In the genomic region with DNA sequence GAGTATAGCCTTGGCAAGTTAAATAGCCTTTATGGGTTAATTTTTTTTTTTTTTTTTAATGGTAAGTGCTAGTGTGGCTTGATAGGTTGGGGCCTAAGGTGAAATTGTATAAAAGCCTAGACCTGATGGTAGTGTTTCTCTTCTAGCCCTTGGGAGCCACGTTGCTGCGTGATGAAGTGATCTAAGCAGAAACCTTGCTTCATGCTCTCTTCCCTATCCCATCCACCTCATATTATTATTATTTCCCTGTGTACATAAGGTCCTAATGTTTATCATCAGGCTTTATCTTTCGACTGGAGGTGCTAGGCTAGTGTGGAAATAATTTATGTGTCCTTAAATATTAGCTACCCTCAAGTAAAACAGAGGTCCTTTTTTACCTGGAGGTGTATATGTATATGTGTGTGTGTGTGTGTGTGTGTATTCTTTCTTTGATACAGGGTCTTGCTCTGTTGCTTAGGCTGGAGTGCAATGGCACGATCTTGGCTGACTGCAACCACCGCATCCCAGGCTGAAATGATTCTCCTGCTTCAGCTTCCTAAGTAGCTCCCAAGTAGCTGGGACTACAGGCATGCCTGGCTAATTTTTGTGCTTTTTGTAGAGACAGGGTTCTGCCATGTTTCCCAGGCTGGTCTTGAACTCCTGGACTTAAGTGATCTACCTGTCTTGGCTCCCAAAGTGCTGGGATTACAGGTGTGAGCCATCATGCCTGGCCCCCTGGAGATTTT, we compare ENCODE assay signal across 15 cellular contexts. TPM values are rescaled to one million over a fixed set of nuclear protein-coding genes. Genes with fewer than 3 reads are reported as not detected.
DNase-seq lines count a peak whose midpoint lies in the region; ATAC-seq and TF ChIP-seq lines count a peak whose summit lies in the region.
"Had no signal": no experiment of that assay in that cellular context is flagged by ENCODE, and none has a peak within 500 bp of the region (broad histone marks: within the 10 kb centered on the region; RNA-seq: fewer than 3 reads in every experiment).

No MANE protein-coding gene starts in this region.

- H3F3A ChIP-seq in Loucy (ENCODE audit: low read depth) = no peaks in the 10 kb centered on the region

- no peak overlapping the region for H3K27ac Mint-ChIP-seq in Calu3 (ENCODE audit: unreplicated experiment)
- H3K27ac Mint-ChIP-seq: activated CD4-positive, alpha-beta T cell treated with anti-CD3 and anti-CD28 coated beads, Interleukin-2, amount 10 ng/mL, durations not matched to agents 7 days and 5 days; stimulated activated effector memory CD8-positive, alpha-beta T cell treated with anti-CD3 and anti-CD28 coated beads, Interleukin-12 subunit alpha, Interleukin-12 subunit beta, amount 100 ng/mL, for 72 hours had no signal

- peak overlapping the region; percentile 77 for H3K9ac ChIP-seq in Loucy (ENCODE audit: low read depth, low read length, poor library complexity, severe bottlenecking)
- H3K9ac ChIP-seq in mucosa of stomach (ENCODE audit: low read length) = peak overlapping the region; percentile 99

- peak overlapping the region; percentile 76 for H3K4me2 ChIP-seq in Loucy (ENCODE audit: low read depth, low read length, poor library complexity, severe bottlenecking)

- H3K36me3 Mint-ChIP-seq in Calu3 (ENCODE audit: insufficient read depth, unreplicated experiment) = peaks cover 18% of the 10 kb centered on the region

- intact Hi-C loops in Calu3 (cut with micrococcal nuclease; ENCODE audit: unreplicated experiment) = loop anchor here (2.0 to 5.0 kb wide), 2 partner anchors 15 to 57 kb away; no protein-coding TSS in a partner anchor

- no peak for TF ChIP-seq CTCF in AG09309 (IDR thresholded peaks at IDR 0.05; ENCODE audit: control insufficient read depth, insufficient read depth, low read depth, low read length, missing control alignments)
- TF ChIP-seq CTCF in Loucy (conservative IDR thresholded peaks at IDR 0.05; ENCODE audit: low read length) = no peak
- TF ChIP-seq CTCF in choroid plexus epithelial cell (conservative IDR thresholded peaks at IDR 0.05; ENCODE audit: low read depth, low read length) = no peak
- no peak for TF ChIP-seq CTCF in Calu3 (IDR thresholded peaks at IDR 0.05; ENCODE audit: unreplicated experiment)

- H3K4me1 Mint-ChIP-seq in Calu3 (ENCODE audit: low read depth, unreplicated experiment) = peaks cover 16% of the 10 kb centered on the region

- H3K79me2 ChIP-seq in Loucy (ENCODE audit: insufficient read depth, low read length) = peaks cover 81% of the 10 kb centered on the region

- no peak overlapping the region for H2AFZ ChIP-seq in Loucy (ENCODE audit: low read length)

- H3K9me3 ChIP-seq in Loucy (ENCODE audit: insufficient read depth, low read depth, low read length) (no peaks in the 10 kb centered on the region), mucosa of stomach (ENCODE audit: control insufficient read depth, low read length) (no peaks in the 10 kb centered on the region)
- H3K9me3 ChIP-seq: gastrocnemius medialis had no signal

- H3K9me3 Mint-ChIP-seq in Calu3 (ENCODE audit: low read depth, unreplicated experiment) = no peaks in the 10 kb centered on the region
- H3K9me3 Mint-ChIP-seq: activated CD4-positive, alpha-beta T cell treated with anti-CD3 and anti-CD28 coated beads, Interleukin-2, amount 10 ng/mL, durations not matched to agents 7 days and 5 days; stimulated activated effector memory CD8-positive, alpha-beta T cell treated with anti-CD3 and anti-CD28 coated beads, Interleukin-12 subunit alpha, Interleukin-12 subunit beta, amount 100 ng/mL, for 72 hours had no signal

- no peak for ATAC-seq in HG03460 (IDR thresholded peaks at IDR 0.05; ENCODE audit: unreplicated experiment)
- no peak for ATAC-seq in GM18870 (IDR thresholded peaks at IDR 0.05; ENCODE audit: unreplicated experiment)
- ATAC-seq: gastrocnemius medialis; left lobe of liver; stimulated activated effector memory CD8-positive, alpha-beta T cell treated with anti-CD3 and anti-CD28 coated beads, Interleukin-12 subunit alpha, Interleukin-12 subunit beta, amount 100 ng/mL, for 72 hours had no signal

- H3K27me3 ChIP-seq in Loucy (ENCODE audit: insufficient read depth, low read length, poor library complexity, severe bottlenecking) = no peaks in the 10 kb centered on the region
- H3K27me3 ChIP-seq in mucosa of stomach (ENCODE audit: control insufficient read depth, insufficient read depth, low read length) = no peaks in the 10 kb centered on the region
- H3K27me3 ChIP-seq: gastrocnemius medialis had no signal

- DNase-seq in AG09309 (ENCODE audit: low read depth) (no peak), choroid plexus epithelial cell (ENCODE audit: low read depth) (no peak), Calu3 (no peak), COLO829 (ENCODE audit: low spot score) (no peak)
- DNase-seq: activated CD4-positive, alpha-beta T cell treated with anti-CD3 and anti-CD28 coated beads, Interleukin-2, amount 10 ng/mL, durations not matched to agents 7 days and 5 days; activated gamma-delta T cell treated with Interleukin-2 at 50 U/mL for 16 hours; gastrocnemius medialis; NCI-H1105; stimulated activated CD4-positive, alpha-beta T cell treated with anti-CD3 and anti-CD28 coated beads, Interleukin-1b, Interleukin-23, amount 100 ng/mL, for 48 hours had no signal

- CTCF ChIA-PET in Calu3 (lab: Charles Lee) = no interaction called here

- H3K27me3 Mint-ChIP-seq in Calu3 (ENCODE audit: unreplicated experiment) = no peaks in the 10 kb centered on the region
- H3K27me3 Mint-ChIP-seq: activated CD4-positive, alpha-beta T cell treated with anti-CD3 and anti-CD28 coated beads, Interleukin-2, amount 10 ng/mL, durations not matched to agents 7 days and 5 days had no signal

- H3K4me1 ChIP-seq in Loucy (ENCODE audit: insufficient read depth, low read length, poor library complexity, severe bottlenecking) (peaks cover 54% of the 10 kb centered on the region), mucosa of stomach (ENCODE audit: control insufficient read depth, insufficient read depth, low read length) (peaks cover 42% of the 10 kb centered on the region)

- H3K4me3 Mint-ChIP-seq in Calu3 (ENCODE audit: low read depth, unreplicated experiment) = no peak overlapping the region
- H3K4me3 Mint-ChIP-seq: activated CD4-positive, alpha-beta T cell treated with anti-CD3 and anti-CD28 coated beads, Interleukin-2, amount 10 ng/mL, durations not matched to agents 7 days and 5 days; stimulated activated effector memory CD8-positive, alpha-beta T cell treated with anti-CD3 and anti-CD28 coated beads, Interleukin-12 subunit alpha, Interleukin-12 subunit beta, amount 100 ng/mL, for 72 hours had no signal

- H4K20me1 ChIP-seq in Loucy (ENCODE audit: insufficient read depth, low read length, poor library complexity, severe bottlenecking) = peaks cover 46% of the 10 kb centered on the region

- H3K4me3 ChIP-seq in AG09309 (ENCODE audit: control insufficient read depth, low read depth, low read length) (peak overlapping the region; percentile 99), Loucy (ENCODE audit: low read length, poor library complexity, severe bottlenecking) (peak overlapping the region; percentile 73), choroid plexus epithelial cell (ENCODE audit: low read depth, low read length) (peak overlapping the region; percentile 75), mucosa of stomach (ENCODE audit: low read length) (no peak overlapping the region)

- no peaks in the 10 kb centered on the region for H3K36me3 ChIP-seq in Loucy (ENCODE audit: insufficient read depth, low read length)
- H3K36me3 ChIP-seq in mucosa of stomach (ENCODE audit: control insufficient read depth, insufficient read depth, low read length) = no peaks in the 10 kb centered on the region
- H3K36me3 ChIP-seq: gastrocnemius medialis had no signal

- no peaks in the 10 kb centered on the region for H3K9me2 ChIP-seq in Loucy (replicated peaks; ENCODE audit: low read depth, low read length)

- BruUV-seq in Calu3 (replicated peaks; lab: Mats Ljungman, UMichigan) = no TSS peak

RNA-seq across cellular contexts. Expression of gene UGCG, which starts 3.6 kb away (rescaled TPM):
- total RNA-seq in Calu3 (2022) = 75.5 and 84.8 TPM in 2 replicates
